ENCODE assay signal across 8 cellular contexts in genomic region chr6:129370268-129370916, GRCh38.
A peak's percentile ranks its signal among the peaks of the same experiment; 100 is the strongest.
DNase-seq lines count a peak whose midpoint lies in the region; ATAC-seq, FAIRE-seq and TF ChIP-seq lines count a peak whose summit lies in the region.

No MANE protein-coding gene starts in this region.

- no peak for TF ChIP-seq POLR2A in K562 (conservative IDR thresholded peaks at IDR 0.05)

- no peaks in the 10 kb centered on the region for H3K4me1 ChIP-seq in K562 (replicated peaks in 1 of 2; ENCODE audit: control insufficient read depth in 2 of 2, insufficient read depth in 2 of 2, low read length in 2 of 2)
- no peaks in the 10 kb centered on the region for H3K4me1 ChIP-seq in keratinocyte (ENCODE audit: control insufficient read depth, extremely low read depth, insufficient read depth, low read length)

- peak; percentile 64 to 71 for TF ChIP-seq RAD21 in K562 (CRISPR knock-in tag; conservative IDR thresholded peaks at IDR 0.05 in 1 of 2, IDR thresholded peaks at IDR 0.05 in 1 of 2)

- POLR2A ChIA-PET in K562 (lab: Yijun Ruan, JAX) = interaction anchor here (0.6 kb wide), 1 partner anchor 1308 kb away, joined by 3 read pairs; no protein-coding TSS in a partner anchor

- CTCF ChIA-PET in K562 (lab: Yijun Ruan, JAX; ENCODE audit: low intra/inter-chr PET ratio) = no interaction called here

- no peaks in the 10 kb centered on the region for H3F3A ChIP-seq in SU-DHL-6 (ENCODE audit: insufficient read depth)

- H3K9me1 ChIP-seq in K562 (ENCODE audit: control insufficient read depth, insufficient read depth, low read length) = no peaks in the 10 kb centered on the region
- H3K9me1 ChIP-seq in keratinocyte (ENCODE audit: control insufficient read depth, extremely low read depth, insufficient read depth, low read length) = no peaks in the 10 kb centered on the region

- H3K9ac ChIP-seq in SU-DHL-6 (ENCODE audit: low read length) (no peak overlapping the region), K562 (ENCODE audit: insufficient read depth in 1 of 2, low read depth in 2 of 2, low read length in 2 of 2) (no peak overlapping the region), keratinocyte (ENCODE audit: control insufficient read depth, extremely low read depth, insufficient read depth, low read length) (no peak overlapping the region)

- intact Hi-C loops in K562 (cut with micrococcal nuclease) = loop anchor here (2.0 kb wide), 2 partner anchors 646 to 1634 kb away; no protein-coding TSS in a partner anchor

- H3K27ac ChIP-seq in SU-DHL-6 (ENCODE audit: low read depth, low read length) (no peak overlapping the region), K562 (ENCODE audit: extremely low read depth, low read depth, low read length) (no peak overlapping the region), keratinocyte (ENCODE audit: control insufficient read depth, insufficient read depth, low read length) (no peak overlapping the region)

- H3K4me2 ChIP-seq in SU-DHL-6 (ENCODE audit: low read depth, low read length, poor library complexity, severe bottlenecking) = no peak overlapping the region
- H3K4me2 ChIP-seq in K562 (ENCODE audit: insufficient read depth, low read length) = no peak overlapping the region
- no peak overlapping the region for H3K4me2 ChIP-seq in keratinocyte (ENCODE audit: control insufficient read depth, extremely low read depth, insufficient read depth, low read depth, low read length)

- no peaks in the 10 kb centered on the region for H4K20me1 ChIP-seq in SU-DHL-6 (ENCODE audit: low read depth, low read length)
- no peaks in the 10 kb centered on the region for H4K20me1 ChIP-seq in K562 (replicated peaks; ENCODE audit: control insufficient read depth, insufficient read depth, low read length)
- no peaks in the 10 kb centered on the region for H4K20me1 ChIP-seq in keratinocyte (ENCODE audit: control insufficient read depth, extremely low read depth, insufficient read depth, low read length)

- H2AFZ ChIP-seq in SU-DHL-6 (ENCODE audit: low read depth, low read length, severe bottlenecking) (no peak overlapping the region), K562 (ENCODE audit: low read depth, low read length) (no peak overlapping the region), keratinocyte (ENCODE audit: control insufficient read depth, low read length) (peak overlapping the region; percentile 20)

- WGBS in K562 (ENCODE audit: insufficient coverage, low coverage, missing lambda C conversion rate) = under 1% methylated on average over 9 of the region's 9 CpGs

- FAIRE-seq in HTR-8/SVneo (lab: Jason Lieb, UNC) (no peak), K562 (lab: Jason Lieb, UNC) (peak; percentile 82), keratinocyte (lab: Jason Lieb, UNC) (peak; percentile 60)

- no peak for TF ChIP-seq EP300 in K562 (IDR thresholded peaks at IDR 0.05; ENCODE audit: low read length)

- H3K79me2 ChIP-seq in SU-DHL-6 (ENCODE audit: insufficient read depth, low read length) = no peaks in the 10 kb centered on the region
- H3K79me2 ChIP-seq in K562 (ENCODE audit: control insufficient read depth, insufficient read depth, low read length) = no peaks in the 10 kb centered on the region
- H3K79me2 ChIP-seq in keratinocyte (ENCODE audit: control insufficient read depth, insufficient read depth, low read length) = no peaks in the 10 kb centered on the region

- BruUV-seq in K562 (replicated peaks; lab: Mats Ljungman, UMichigan) = no TSS peak

- no peaks in the 10 kb centered on the region for H3K9me3 ChIP-seq in SU-DHL-6 (ENCODE audit: insufficient read depth, low read length)
- no peaks in the 10 kb centered on the region for H3K9me3 ChIP-seq in K562 (replicated peaks; ENCODE audit: control insufficient read depth, insufficient read depth, low read depth, low read length)
- H3K9me3 ChIP-seq in keratinocyte (ENCODE audit: control insufficient read depth, low read depth, low read length) = no peaks in the 10 kb centered on the region

- TF ChIP-seq CTCF in SU-DHL-6 (IDR thresholded peaks at IDR 0.05; ENCODE audit: insufficient read depth, low read length, poor library complexity, severe bottlenecking) = peak; percentile 43
- TF ChIP-seq CTCF in K562 (IDR thresholded peaks at IDR 0.05 in 2 of 3, conservative IDR thresholded peaks at IDR 0.05 in 1 of 3; ENCODE audit: insufficient read depth in 2 of 3, low read depth in 1 of 3, low read length in 3 of 3) = peak; percentile 23 to 64 (median 60); a peak in 5 of 6 replicates
- TF ChIP-seq CTCF in keratinocyte (optimal IDR thresholded peaks at IDR 0.05 in 1 of 3, IDR thresholded peaks at IDR 0.05 in 1 of 3, conservative IDR thresholded peaks at IDR 0.05 in 1 of 3; ENCODE audit: extremely low read depth in 1 of 3, insufficient read depth in 2 of 3, low read length in 3 of 3) = peak in 2 of 3 experiments; percentile 50 to 54

- H3K4me3 ChIP-seq in SU-DHL-6 (ENCODE audit: insufficient read depth, low read length, poor library complexity, severe bottlenecking) (no peak overlapping the region), K562 (no peak overlapping the region), keratinocyte (ENCODE audit: control insufficient read depth in 2 of 3, extremely low read depth in 1 of 3, insufficient read depth in 2 of 3, low read depth in 1 of 3, low read length in 3 of 3) (no peak overlapping the region)

- in situ Hi-C loops in K562 (cut with MboI) = no loop called here

- dilution Hi-C loops in keratinocyte (cut with MboI; ENCODE audit: extremely low pct_ligation_motif_present, low sequenced_read_pairs) = no loop called here

- peak; percentile 25 to 29 for DNase-seq in activated CD4-positive, alpha-beta T cell treated with anti-CD3 and anti-CD28 coated beads for 24 hours (ENCODE audit: low read depth in 2 of 2)
- DNase-seq in activated CD4-positive, alpha-beta T cell treated with anti-CD3 and anti-CD28 coated beads for 1 hour = no peak
- DNase-seq in HTR-8/SVneo (ENCODE audit: insufficient read length, low spot score) = peak; percentile 15
- DNase-seq in K562 (ENCODE audit: extremely low read depth in 1 of 4, low spot score in 3 of 4) = peak; percentile 9 to 43 (median 15)
- DNase-seq in keratinocyte (ENCODE audit: low read depth, low spot score) = no peak
- peak; percentile 27 to 30 for DNase-seq in stimulated activated CD4-positive, alpha-beta T cell treated with anti-CD3 and anti-CD28 coated beads, Interleukin-4, amount 100 ng/mL, for 4 hours
- no peak for DNase-seq in GOT3 (lab: John Stamatoyannopoulos, UW)

- H3K9me2 ChIP-seq in SU-DHL-6 (replicated peaks; ENCODE audit: insufficient read depth, low read length) = no peaks in the 10 kb centered on the region

- ATAC-seq in K562 = peak; percentile 58; the same call in 2 of the 3 replicates

- no peaks in the 10 kb centered on the region for H3K36me3 ChIP-seq in SU-DHL-6 (ENCODE audit: low read length)
- no peaks in the 10 kb centered on the region for H3K36me3 ChIP-seq in K562 (ENCODE audit: control insufficient read depth, insufficient read depth, low read length)
- no peaks in the 10 kb centered on the region for H3K36me3 ChIP-seq in keratinocyte (ENCODE audit: control insufficient read depth in 2 of 2, extremely low read depth in 1 of 2, insufficient read depth in 2 of 2, low read length in 2 of 2)

- H3K27me3 ChIP-seq in SU-DHL-6 (ENCODE audit: low read length) (no peaks in the 10 kb centered on the region), K562 (ENCODE audit: control insufficient read depth in 2 of 2, insufficient read depth in 2 of 2, low read length in 2 of 2) (no peaks in the 10 kb centered on the region), keratinocyte (ENCODE audit: control insufficient read depth, extremely low read depth, insufficient read depth, low read length) (no peaks in the 10 kb centered on the region)

TF ChIP-seq in K562, 482 proteins besides CTCF, POLR2A, EP300 and RAD21:
- TF ChIP-seq NELFE (IDR thresholded peaks at IDR 0.05; ENCODE audit: insufficient read depth, insufficient read length) = no peak
- no peak for TF ChIP-seq DDX20 (tag; IDR thresholded peaks at IDR 0.05; ENCODE audit: low read depth)
- TF ChIP-seq DEAF1 (CRISPR knock-in tag; IDR thresholded peaks at IDR 0.05) = peak; percentile 56
- TF ChIP-seq ZBTB9 (CRISPR knock-in tag; IDR thresholded peaks at IDR 0.05) = no peak
- no peak for TF ChIP-seq HDAC1 (IDR thresholded peaks at IDR 0.05)
- TF ChIP-seq SMC3 (conservative IDR thresholded peaks at IDR 0.05; ENCODE audit: insufficient read depth, low read depth, low read length) = 0 out of 2 replicates have a peak, but pooled peaks have one; percentile 30
- no peak for TF ChIP-seq ZBTB12 (CRISPR knock-in tag; IDR thresholded peaks at IDR 0.05)
- no peak for TF ChIP-seq NR2C2 (CRISPR knock-in tag; IDR thresholded peaks at IDR 0.05)
- TF ChIP-seq NR2C2 (tag; IDR thresholded peaks at IDR 0.05) = no peak

Comparison
In these comparisons a context has a peak if more than half of its experiments do, and no peak if none do; other contexts are left out.
1. DNase-seq: peak in activated CD4-positive, alpha-beta T cell treated with anti-CD3 and anti-CD28 coated beads for 24 hours (2 of 2), HTR-8/SVneo (single experiment), K562 (4 of 4) and stimulated activated CD4-positive, alpha-beta T cell treated with anti-CD3 and anti-CD28 coated beads, Interleukin-4, amount 100 ng/mL, for 4 hours (2 of 2); none in activated CD4-positive, alpha-beta T cell treated with anti-CD3 and anti-CD28 coated beads for 1 hour (single experiment), keratinocyte (single experiment) and GOT3 (single experiment).
2. Peak in every context shown above with its lines, with median percentiles within 50 percentile points of each other: CTCF ChIP-seq.